ENCODE assay signal across 8 cellular contexts in the genomic region with DNA sequence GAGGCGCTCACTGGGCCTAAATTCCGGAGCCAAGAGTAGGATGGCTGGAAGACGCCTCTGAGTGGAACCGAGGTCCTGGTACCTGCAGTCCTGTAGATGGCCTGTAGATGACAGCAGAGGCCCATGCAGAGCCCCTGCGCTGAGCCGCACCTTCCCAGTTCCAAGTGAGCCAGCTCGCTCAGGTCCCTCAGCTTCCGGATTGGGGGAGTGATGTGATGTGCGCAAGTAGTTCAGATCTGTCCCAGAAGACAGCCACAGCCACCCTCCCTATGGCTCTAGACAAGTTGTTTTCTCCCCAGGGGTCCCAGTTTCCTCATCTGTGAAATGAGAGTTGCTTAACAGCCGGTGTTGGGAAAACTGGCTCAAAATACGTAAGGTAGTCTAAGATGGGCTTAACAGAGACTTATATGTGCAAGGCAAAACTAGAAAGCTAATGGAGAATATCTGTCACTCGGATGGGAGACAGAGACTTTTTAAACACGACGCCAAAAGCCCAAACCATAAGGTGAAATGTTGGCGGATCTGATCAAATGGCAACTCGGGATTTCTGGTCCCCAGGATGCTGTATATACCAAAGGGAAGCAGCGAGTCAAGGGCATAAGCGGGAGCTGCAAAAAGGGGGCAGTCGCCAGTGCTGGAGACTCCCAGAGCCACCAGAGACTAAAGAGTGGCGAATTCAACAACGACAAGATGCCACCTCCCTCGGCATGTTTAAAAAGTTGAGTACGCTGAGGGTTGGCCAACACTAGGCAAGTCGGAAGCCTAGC.
DNase-seq lines count a peak whose midpoint lies in the region; ATAC-seq lines count a peak whose summit lies in the region.

No MANE protein-coding gene starts in this region.

- H3K27ac ChIP-seq in cingulate gyrus (ENCODE audit: low read depth, low read length): peak overlapping the region; percentile 74

- DNase-seq in NCI-H1436 (lab: John Stamatoyannopoulos, UW) (peak; percentile 40), NCI-H1436 treated with DMSO at 0.1 percent for 48 hours (lab: John Stamatoyannopoulos, UW) (no peak), NCI-H524 treated with DMSO at 0.1 percent for 48 hours (lab: John Stamatoyannopoulos, UW) (peak; percentile 39), kidney tubule cell (ENCODE audit: low spot score) (peak; percentile 89)
- peak; percentile 83 for DNase-seq in activated CD4-positive, alpha-beta T cell treated with anti-CD3 and anti-CD28 coated beads for 4 hours
- DNase-seq in stimulated activated CD4-positive, alpha-beta T cell treated with anti-CD3 and anti-CD28 coated beads, Interleukin-15, amount 100 ng/mL, for 1 hour (ENCODE audit: low read depth in 1 of 2, low spot score in 1 of 2): peak; percentile 69 to 71

- ATAC-seq in HG03342 (IDR thresholded peaks at IDR 0.05; ENCODE audit: unreplicated experiment): peak; percentile 35
